20 cellular contexts compared by ENCODE assay signal in genomic region chr9:94014845-94015244, GRCh38. TPM values are rescaled to one million over a fixed set of nuclear protein-coding genes. Genes with fewer than 3 reads are reported as not detected.
DNase-seq lines count a peak whose midpoint lies in the region; ATAC-seq and TF ChIP-seq lines count a peak whose summit lies in the region.
"Had no signal": no experiment of that assay in that cellular context is flagged by ENCODE, and none has a peak within 500 bp of the region (broad histone marks: within the 10 kb centered on the region; RNA-seq: fewer than 3 reads in every experiment).

No MANE protein-coding gene starts in this region.

- H3K4me3 ChIP-seq in left lung, result no peak overlapping the region
- H3K4me3 ChIP-seq: esophagus squamous epithelium, upper lobe of right lung had no signal

- ATAC-seq in left lung (peak; percentile 22), HG03159 (IDR thresholded peaks at IDR 0.05; ENCODE audit: unreplicated experiment) (no peak)
- ATAC-seq: activated CD8-positive, alpha-beta memory T cell treated with anti-CD3 and anti-CD28 coated beads, Interleukin-2, amount 10 ng/mL, durations not matched to agents 7 days and 5 days had no signal

- no peak overlapping the region for H3K27ac Mint-ChIP-seq in activated naive CD4-positive, alpha-beta T cell treated with anti-CD3 and anti-CD28 coated beads for 36 hours
- H3K27ac Mint-ChIP-seq: activated CD4-positive, alpha-beta T cell treated with anti-CD3 and anti-CD28 coated beads, Interleukin-2, amount 10 ng/mL, durations not matched to agents 24 days and 14 days; activated CD8-positive, alpha-beta memory T cell treated with anti-CD3 and anti-CD28 coated beads, Interleukin-2, amount 10 ng/mL, durations not matched to agents 7 days and 5 days; activated naive CD8-positive, alpha-beta T cell; activated T-helper 1 cell treated with anti-CD3 and anti-CD28 coated beads, Interleukin-12 subunit alpha, Interleukin-12 subunit beta, Interleukin-2, Interleukin-4 antibody, amounts not matched to agents 30 ng/mL and 10 ng/mL and 1 ng/mL, durations not matched to agents 14 hours and 24 hours and 36 hours; CD8-positive, alpha-beta memory T cell; memory B cell; naive B cell had no signal

- H3K4me1 Mint-ChIP-seq in activated naive CD4-positive, alpha-beta T cell treated with anti-CD3 and anti-CD28 coated beads for 36 hours (ENCODE audit: low read depth), result peaks cover 17% of the 10 kb centered on the region
- H3K4me1 Mint-ChIP-seq: activated CD4-positive, alpha-beta T cell treated with anti-CD3 and anti-CD28 coated beads, Interleukin-2, amount 10 ng/mL, durations not matched to agents 24 days and 14 days; activated CD8-positive, alpha-beta memory T cell treated with anti-CD3 and anti-CD28 coated beads, Interleukin-2, amount 10 ng/mL, durations not matched to agents 7 days and 5 days; memory B cell had no signal

- no peak overlapping the region for H3K27ac ChIP-seq in left lung
- H3K27ac ChIP-seq: esophagus squamous epithelium, upper lobe of right lung had no signal

- H3K9me3 ChIP-seq in left lung, result no peaks in the 10 kb centered on the region
- H3K9me3 ChIP-seq: esophagus squamous epithelium, upper lobe of right lung had no signal

- H3K27me3 Mint-ChIP-seq in activated naive CD4-positive, alpha-beta T cell treated with anti-CD3 and anti-CD28 coated beads for 36 hours (ENCODE audit: low read depth), result peaks cover 2% of the 10 kb centered on the region
- H3K27me3 Mint-ChIP-seq: activated naive CD8-positive, alpha-beta T cell had no signal

- DNase-seq in NCI-H1092 (lab: John Stamatoyannopoulos, UW) (peak; percentile 52), NCI-H146 treated with DMSO at 0.1 percent for 48 hours (lab: John Stamatoyannopoulos, UW; ENCODE audit: unreplicated experiment) (peak; percentile 80), NCI-H748 (lab: John Stamatoyannopoulos, UW; ENCODE audit: unreplicated experiment) (peak; percentile 96), left lung (peak in 1 of 2 donors; percentile 15), T-helper 9 cell (no peak)
- DNase-seq in activated naive CD4-positive, alpha-beta T cell treated with anti-CD3 and anti-CD28 coated beads for 36 hours, result no peak
- DNase-seq: activated CD4-positive, alpha-beta T cell treated with anti-CD3 and anti-CD28 coated beads, Interleukin-2, amount 10 ng/mL, durations not matched to agents 24 days and 14 days; activated CD8-positive, alpha-beta memory T cell treated with anti-CD3 and anti-CD28 coated beads, Interleukin-2, amount 10 ng/mL, durations not matched to agents 7 days and 5 days; CD8-positive, alpha-beta memory T cell; effector memory CD4-positive, alpha-beta T cell; esophagus squamous epithelium; naive B cell; NCI-H187 treated with DMSO at 0.1 percent for 48 hours; stimulated activated CD4-positive, alpha-beta T cell treated with anti-CD3 and anti-CD28 coated beads, Interleukin-12 subunit alpha, Interleukin-12 subunit beta, amount 100 ng/mL, for 4 hours; upper lobe of right lung had no signal

- TF ChIP-seq CTCF in left lung (IDR thresholded peaks at IDR 0.05), result no peak

- CTCF ChIA-PET in activated naive CD4-positive, alpha-beta T cell treated with anti-CD3 and anti-CD28 coated beads for 36 hours (lab: Charles Lee), result interaction anchor here (0.5 to 6.1 kb wide), 10 partner anchors 12 to 589 kb away, joined by 3 to 66 read pairs (median 5); no protein-coding TSS in a partner anchor

- H3K4me3 Mint-ChIP-seq in activated naive CD4-positive, alpha-beta T cell treated with anti-CD3 and anti-CD28 coated beads for 36 hours, result no peak overlapping the region
- H3K4me3 Mint-ChIP-seq: activated CD4-positive, alpha-beta T cell treated with anti-CD3 and anti-CD28 coated beads, Interleukin-2, amount 10 ng/mL, durations not matched to agents 24 days and 14 days; activated CD8-positive, alpha-beta memory T cell treated with anti-CD3 and anti-CD28 coated beads, Interleukin-2, amount 10 ng/mL, durations not matched to agents 7 days and 5 days; activated naive CD8-positive, alpha-beta T cell; activated T-helper 1 cell treated with anti-CD3 and anti-CD28 coated beads, Interleukin-12 subunit alpha, Interleukin-12 subunit beta, Interleukin-2, Interleukin-4 antibody, amounts not matched to agents 30 ng/mL and 10 ng/mL and 1 ng/mL, durations not matched to agents 14 hours and 24 hours and 36 hours; CD8-positive, alpha-beta memory T cell; memory B cell had no signal

- H3K27me3 ChIP-seq in left lung, result no peaks in the 10 kb centered on the region
- H3K27me3 ChIP-seq: esophagus squamous epithelium, upper lobe of right lung had no signal

- no peaks in the 10 kb centered on the region for H3K36me3 Mint-ChIP-seq in activated naive CD4-positive, alpha-beta T cell treated with anti-CD3 and anti-CD28 coated beads for 36 hours (ENCODE audit: low read depth)
- H3K36me3 Mint-ChIP-seq: activated CD8-positive, alpha-beta memory T cell treated with anti-CD3 and anti-CD28 coated beads, Interleukin-2, amount 10 ng/mL, durations not matched to agents 7 days and 5 days; activated naive CD8-positive, alpha-beta T cell; CD8-positive, alpha-beta memory T cell; memory B cell; naive B cell had no signal

- intact Hi-C loops in left lung (cut with DNase I), result no loop called here
- intact Hi-C loops in activated naive CD4-positive, alpha-beta T cell treated with anti-CD3 and anti-CD28 coated beads for 36 hours (cut with micrococcal nuclease), result loop anchor here (1.0 kb wide), 1 partner anchor 198 kb away; no protein-coding TSS in a partner anchor

- no peaks in the 10 kb centered on the region for H3K4me1 ChIP-seq in left lung

- H3K9me3 Mint-ChIP-seq in activated naive CD4-positive, alpha-beta T cell treated with anti-CD3 and anti-CD28 coated beads for 36 hours, result no peaks in the 10 kb centered on the region
- H3K9me3 Mint-ChIP-seq: activated CD4-positive, alpha-beta T cell treated with anti-CD3 and anti-CD28 coated beads, Interleukin-2, amount 10 ng/mL, durations not matched to agents 24 days and 14 days; activated T-helper 1 cell treated with anti-CD3 and anti-CD28 coated beads, Interleukin-12 subunit alpha, Interleukin-12 subunit beta, Interleukin-2, Interleukin-4 antibody, amounts not matched to agents 30 ng/mL and 10 ng/mL and 1 ng/mL, durations not matched to agents 14 hours and 24 hours and 36 hours; CD8-positive, alpha-beta memory T cell; memory B cell; naive B cell had no signal

- H3K36me3 ChIP-seq in left lung, result no peaks in the 10 kb centered on the region
- H3K36me3 ChIP-seq: esophagus squamous epithelium, upper lobe of right lung had no signal

RNA-seq across cellular contexts. Expression of gene BARX1, which starts 59.7 kb away (rescaled TPM):
- not detected for total RNA-seq in left lung
- under 1 TPM; 0.17 to 0.21 TPM for total RNA-seq in activated naive CD4-positive, alpha-beta T cell treated with anti-CD3 and anti-CD28 coated beads for 36 hours
- total RNA-seq: activated CD8-positive, alpha-beta memory T cell treated with anti-CD3 and anti-CD28 coated beads, Interleukin-2, amount 10 ng/mL, durations not matched to agents 7 days and 5 days; CD8-positive, alpha-beta memory T cell; esophagus squamous epithelium; kidney epithelial cell; upper lobe of right lung had no signal

Comparison
In these comparisons a context has a peak if more than half of its experiments do, and no peak if none do; other contexts are left out.
1. DNase-seq: peak in NCI-H1092 (single experiment), NCI-H146 treated with DMSO at 0.1 percent for 48 hours (single experiment) and NCI-H748 (single experiment); none in T-helper 9 cell (single experiment) and activated naive CD4-positive, alpha-beta T cell treated with anti-CD3 and anti-CD28 coated beads for 36 hours (single experiment).